ENCODE assay signal across 11 cellular contexts in genomic region chr1:82485591-82486369, GRCh38.
DNase-seq lines count a peak whose midpoint lies in the region; ATAC-seq and TF ChIP-seq lines count a peak whose summit lies in the region.
"Had no signal": no experiment of that assay in that cellular context is flagged by ENCODE, and none has a peak within 500 bp of the region (broad histone marks: within the 10 kb centered on the region; RNA-seq: fewer than 3 reads in every experiment).

No MANE protein-coding gene starts in this region.

- no peaks in the 10 kb centered on the region for H3K27me3 Mint-ChIP-seq in HFFc6 (ENCODE audit: insufficient read depth)
- H3K27me3 Mint-ChIP-seq in stimulated activated memory B cell treated with anti-CD40 and anti-IgM and Interleukin-4, amounts not matched to agents 10 μg/mL and 1 μg/mL and 100 μg/mL, for 72 hours, result no peaks in the 10 kb centered on the region

- no peak overlapping the region for H3K27ac Mint-ChIP-seq in HFFc6
- H3K27ac Mint-ChIP-seq in stimulated activated memory B cell treated with anti-CD40 and anti-IgM and Interleukin-4, amounts not matched to agents 10 μg/mL and 1 μg/mL and 100 μg/mL, for 72 hours, result no peak overlapping the region

- 86 to 93% methylated on average over 4 of the region's 4 CpGs for WGBS in lung, 2 donors

- TF ChIP-seq RAD21 in Ishikawa (IDR thresholded peaks at IDR 0.05; ENCODE audit: low read depth), result no peak

- H3K4me3 Mint-ChIP-seq in HFFc6, result no peak overlapping the region
- H3K4me3 Mint-ChIP-seq in stimulated activated memory B cell treated with anti-CD40 and anti-IgM and Interleukin-4, amounts not matched to agents 10 μg/mL and 1 μg/mL and 100 μg/mL, for 72 hours, result no peak overlapping the region

- peak; percentile 15 for ATAC-seq in lung (ENCODE audit: insufficient read depth, low FRiP score)
- ATAC-seq in stimulated activated memory B cell treated with anti-CD40 and anti-IgM and Interleukin-4, amounts not matched to agents 10 μg/mL and 1 μg/mL and 100 μg/mL, for 72 hours, result no peak
- ATAC-seq: left colon had no signal

- H3K27ac ChIP-seq in dorsolateral prefrontal cortex (no peak overlapping the region), lung (ENCODE audit: low read depth in 1 of 2, low read length in 1 of 2) (no peak overlapping the region)

- TF ChIP-seq EP300 in Ishikawa (IDR thresholded peaks at IDR 0.05; ENCODE audit: borderline replicate concordance), result no peak

- no peaks in the 10 kb centered on the region for H3K9me3 ChIP-seq in lung (ENCODE audit: control insufficient read depth in 2 of 2, insufficient read depth in 1 of 2, low read length in 1 of 2)

- intact Hi-C loops in dorsolateral prefrontal cortex (cut with DNase I), result no loop called here

- no peaks in the 10 kb centered on the region for H3K4me1 Mint-ChIP-seq in HFFc6 (ENCODE audit: low read depth)
- no peaks in the 10 kb centered on the region for H3K4me1 Mint-ChIP-seq in stimulated activated memory B cell treated with anti-CD40 and anti-IgM and Interleukin-4, amounts not matched to agents 10 μg/mL and 1 μg/mL and 100 μg/mL, for 72 hours

- H3K4me3 ChIP-seq in dorsolateral prefrontal cortex, result no peak overlapping the region
- no peak overlapping the region for H3K4me3 ChIP-seq in lung

- H3K27me3 ChIP-seq in dorsolateral prefrontal cortex, result peaks cover 0 to 3% (median 0%) of the 10 kb centered on the region in 45 donors
- H3K27me3 ChIP-seq in lung (ENCODE audit: control insufficient read depth, insufficient read depth), result no peaks in the 10 kb centered on the region

- no peak for TF ChIP-seq CTCF in dorsolateral prefrontal cortex (IDR thresholded peaks at IDR 0.05 in 54 of 56, conservative IDR thresholded peaks at IDR 0.05 in 2 of 56; ENCODE audit: low read depth in 1 of 56, partially characterized antibody in 56 of 56)
- TF ChIP-seq CTCF in lung (IDR thresholded peaks at IDR 0.05; ENCODE audit: control extremely low read depth, extremely low read depth), result no peak
- TF ChIP-seq CTCF in HFFc6 (IDR thresholded peaks at IDR 0.05), result no peak

- H3K36me3 ChIP-seq in lung (ENCODE audit: control insufficient read depth in 2 of 2, insufficient read depth in 2 of 2, low read length in 2 of 2), result no peaks in the 10 kb centered on the region

- no peaks in the 10 kb centered on the region for H3K4me1 ChIP-seq in lung (ENCODE audit: control insufficient read depth in 2 of 2, insufficient read depth in 2 of 2, low read length in 2 of 2)

- DNase-seq in A172 (ENCODE audit: low spot score) (peak; percentile 49), dorsolateral prefrontal cortex (peak in 6 of 10 donors; percentile 3 to 35 (median 20)), lung (ENCODE audit: low spot score) (no peak), HFFc6 (no peak)
- no peak for DNase-seq in stimulated activated naive CD4-positive, alpha-beta T cell treated with Interleukin-2 at 50 U/mL for 16 hours (lab: John Stamatoyannopoulos, UW)
- DNase-seq in stimulated activated CD4-positive, alpha-beta T cell treated with anti-CD3 and anti-CD28 coated beads, Interleukin-2, amount 100 ng/mL, for 24 hours, result no peak
- DNase-seq: NCI-H1694; stimulated activated CD4-positive, alpha-beta T cell treated with anti-CD3 and anti-CD28 coated beads, Interleukin-4, amount 100 ng/mL, for 24 hours had no signal

- H3K36me3 Mint-ChIP-seq in HFFc6 (ENCODE audit: low read depth), result no peaks in the 10 kb centered on the region
- no peaks in the 10 kb centered on the region for H3K36me3 Mint-ChIP-seq in stimulated activated memory B cell treated with anti-CD40 and anti-IgM and Interleukin-4, amounts not matched to agents 10 μg/mL and 1 μg/mL and 100 μg/mL, for 72 hours

- H3K9me3 Mint-ChIP-seq in HFFc6, result peaks cover 17% of the 10 kb centered on the region
- no peaks in the 10 kb centered on the region for H3K9me3 Mint-ChIP-seq in stimulated activated memory B cell treated with anti-CD40 and anti-IgM and Interleukin-4, amounts not matched to agents 10 μg/mL and 1 μg/mL and 100 μg/mL, for 72 hours

TF ChIP-seq in Ishikawa, 13 proteins besides CTCF, POLR2A, EP300 and RAD21:
- TF ChIP-seq NFIC (IDR thresholded peaks at IDR 0.05), result peak; percentile 62
- TF ChIP-seq CEBPB (IDR thresholded peaks at IDR 0.05), result no peak
- no peak for TF ChIP-seq ZBTB7A (IDR thresholded peaks at IDR 0.05; ENCODE audit: low read depth)
- TF ChIP-seq, protein P1, sequence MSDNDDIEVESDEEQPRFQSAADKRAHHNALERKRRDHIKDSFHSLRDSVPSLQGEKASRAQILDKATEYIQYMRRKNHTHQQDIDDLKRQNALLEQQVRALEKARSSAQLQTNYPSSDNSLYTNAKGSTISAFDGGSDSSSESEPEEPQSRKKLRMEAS (IDR thresholded peaks at IDR 0.05), result no peak
- TF ChIP-seq TEAD4 (IDR thresholded peaks at IDR 0.05), result peak; percentile 53; the same call in 1 of the 2 replicates
- TF ChIP-seq CREB1 (IDR thresholded peaks at IDR 0.05; ENCODE audit: low read depth), result no peak

Comparison
In these comparisons a context has a peak if more than half of its experiments do, and no peak if none do; other contexts are left out.
1. DNase-seq: peak in A172 (single experiment) and dorsolateral prefrontal cortex (6 of 10); none in lung (single experiment), HFFc6 (single experiment), stimulated activated naive CD4-positive, alpha-beta T cell treated with Interleukin-2 at 50 U/mL for 16 hours (single experiment) and stimulated activated CD4-positive, alpha-beta T cell treated with anti-CD3 and anti-CD28 coated beads, Interleukin-2, amount 100 ng/mL, for 24 hours (0 of 2).